In the genomic region with DNA sequence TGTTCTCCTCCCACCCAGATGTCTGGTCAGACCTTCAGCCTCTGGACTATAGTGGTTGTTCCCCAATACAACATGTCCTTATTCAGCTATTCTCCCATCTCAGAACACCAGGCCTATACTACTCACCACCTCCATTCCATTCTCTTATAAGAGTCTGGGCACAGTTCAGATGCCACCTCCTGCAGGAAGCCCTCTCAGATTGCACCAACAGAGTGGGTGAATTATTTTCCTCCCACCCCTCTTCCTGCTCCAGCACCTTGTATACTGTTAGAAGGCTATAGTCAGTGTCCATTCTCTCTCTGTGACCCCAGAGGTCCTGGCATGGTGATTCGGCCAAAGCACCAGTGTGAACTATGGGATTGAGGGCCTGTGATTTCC, we compare ENCODE assay signal across 16 cellular contexts.
A peak's percentile ranks its signal among the peaks of the same experiment; 100 is the strongest.
DNase-seq lines count a peak whose midpoint lies in the region; ATAC-seq and TF ChIP-seq lines count a peak whose summit lies in the region.
"Had no signal": no experiment of that assay in that cellular context is flagged by ENCODE, and none has a peak within 500 bp of the region (broad histone marks: within the 10 kb centered on the region; RNA-seq: fewer than 3 reads in every experiment).

No MANE protein-coding gene starts in this region.

- H3K4me1 ChIP-seq in SJSA1 (replicated peaks), result peaks cover 89% of the 10 kb centered on the region
- H3K4me1 ChIP-seq in mesenchymal stem cell (ENCODE audit: control insufficient read depth, insufficient read depth, low read depth, low read length), result peaks cover 71% of the 10 kb centered on the region
- H3K4me1 ChIP-seq in trophoblast cell (ENCODE audit: control insufficient read depth in 1 of 2, insufficient read depth in 2 of 2, low read length in 2 of 2), result peaks cover 37 to 48% of the 10 kb centered on the region in 2 experiments

- DNase-seq in AG04450 (ENCODE audit: low read depth, low spot score), result no peak
- no peak for DNase-seq in SJSA1 (ENCODE audit: low read depth in 1 of 2, low spot score in 2 of 2)
- no peak for DNase-seq in mesenchymal stem cell
- no peak for DNase-seq in trophoblast cell
- DNase-seq in D341Med (ENCODE audit: low spot score), result no peak
- no peak for DNase-seq in NCI-H1694 (lab: John Stamatoyannopoulos, UW)
- DNase-seq: C1 segment of cervical spinal cord; CD8-positive, alpha-beta memory T cell; KBM-7; NCI-H1105 treated with DMSO at 0.1 percent for 48 hours; NCI-H1694 treated with DMSO at 0.1 percent for 48 hours; NCI-H2107; NCI-H524; NCI-H82 had no signal

- H3K4me2 ChIP-seq in mesenchymal stem cell (ENCODE audit: low read length, poor library complexity, severe bottlenecking), result no peak overlapping the region
- no peak overlapping the region for H3K4me2 ChIP-seq in trophoblast cell (ENCODE audit: low read length)

- H2BK12ac ChIP-seq in mesenchymal stem cell (ENCODE audit: low read length in 2 of 2) (peak overlapping the region; percentile 6 to 12), trophoblast cell (ENCODE audit: low read length) (peak overlapping the region; percentile 38)

- H3K4ac ChIP-seq in mesenchymal stem cell (ENCODE audit: low read depth in 1 of 2, low read length in 2 of 2), result peak overlapping the region in 1 of 2 experiments; percentile 70
- no peak overlapping the region for H3K4ac ChIP-seq in trophoblast cell (ENCODE audit: low read depth, low read length)

- no peak overlapping the region for H2BK5ac ChIP-seq in mesenchymal stem cell (ENCODE audit: low read depth, low read length, poor library complexity, severe bottlenecking)
- H2BK5ac ChIP-seq in trophoblast cell (ENCODE audit: low read depth, low read length, poor library complexity), result no peak overlapping the region

- H2BK15ac ChIP-seq in mesenchymal stem cell (ENCODE audit: low read depth, poor library complexity, severe bottlenecking), result no peak overlapping the region

- H4K8ac ChIP-seq in mesenchymal stem cell (ENCODE audit: low read length), result peak overlapping the region; percentile 22
- H4K8ac ChIP-seq in trophoblast cell (ENCODE audit: low read depth, low read length), result no peak overlapping the region

- WGBS in mesenchymal stem cell, result 100% methylated on average over 1 of the region's 1 CpG
- no CpG with 5 or more reads among the region's 1 CpG for WGBS in trophoblast cell (ENCODE audit: extremely low coverage, insufficient coverage, insufficient read length)

- no peak overlapping the region for H2BK120ac ChIP-seq in mesenchymal stem cell (ENCODE audit: low read depth, low read length)
- no peak overlapping the region for H2BK120ac ChIP-seq in trophoblast cell (ENCODE audit: insufficient read depth, low read length, poor library complexity)

- H3K9me3 ChIP-seq in AG04450 (ENCODE audit: control insufficient read depth, insufficient read depth, low read length) (no peaks in the 10 kb centered on the region), SJSA1 (replicated peaks) (no peaks in the 10 kb centered on the region), mesenchymal stem cell (ENCODE audit: control insufficient read depth, low read length) (no peaks in the 10 kb centered on the region), trophoblast cell (ENCODE audit: insufficient read depth, low read depth, low read length) (peaks cover 3% of the 10 kb centered on the region)

- H3K18ac ChIP-seq in mesenchymal stem cell (ENCODE audit: low read depth in 1 of 2, low read length in 2 of 2) (peak overlapping the region in 1 of 2 experiments; percentile 40), trophoblast cell (ENCODE audit: low read length) (no peak overlapping the region)

- H3K9ac ChIP-seq in mesenchymal stem cell (ENCODE audit: low read length) (peak overlapping the region; percentile 3), trophoblast cell (ENCODE audit: low read length) (no peak overlapping the region)

- peak overlapping the region; percentile 94 for H3K27ac ChIP-seq in AG04450 (ENCODE audit: low read depth, low read length)
- peak overlapping the region; percentile 76 for H3K27ac ChIP-seq in SJSA1
- H3K27ac ChIP-seq in mesenchymal stem cell (ENCODE audit: low read length, poor library complexity, severe bottlenecking), result peak overlapping the region; percentile 36
- H3K27ac ChIP-seq in trophoblast cell (ENCODE audit: low read depth, low read length), result no peak overlapping the region

- H3K23ac ChIP-seq in mesenchymal stem cell (ENCODE audit: low read length in 2 of 2), result no peak overlapping the region
- no peak overlapping the region for H3K23ac ChIP-seq in trophoblast cell (ENCODE audit: low read length)

- H3K27me3 ChIP-seq in AG04450 (ENCODE audit: control insufficient read depth, insufficient read depth, low read length) (no peaks in the 10 kb centered on the region), SJSA1 (replicated peaks) (no peaks in the 10 kb centered on the region), mesenchymal stem cell (ENCODE audit: control insufficient read depth in 1 of 2, insufficient read depth in 1 of 2, low read length in 2 of 2) (no peaks in the 10 kb centered on the region), trophoblast cell (ENCODE audit: insufficient read depth, low read length) (no peaks in the 10 kb centered on the region)

- peaks cover 30% of the 10 kb centered on the region for H3K79me1 ChIP-seq in mesenchymal stem cell (replicated peaks; ENCODE audit: low read length, poor library complexity, severe bottlenecking)
- peaks cover 14% of the 10 kb centered on the region for H3K79me1 ChIP-seq in trophoblast cell (ENCODE audit: low read length)

- no peak overlapping the region for H3K14ac ChIP-seq in mesenchymal stem cell (ENCODE audit: low read length in 2 of 2)
- peak overlapping the region; percentile 17 for H3K14ac ChIP-seq in trophoblast cell (ENCODE audit: low read length)

- peaks cover 47% of the 10 kb centered on the region for H3K36me3 ChIP-seq in SJSA1
- peaks cover 5 to 16% of the 10 kb centered on the region in 2 experiments for H3K36me3 ChIP-seq in mesenchymal stem cell (ENCODE audit: control insufficient read depth in 1 of 2, insufficient read depth in 2 of 2, low read depth in 1 of 2, low read length in 2 of 2)
- H3K36me3 ChIP-seq in trophoblast cell (ENCODE audit: control insufficient read depth in 1 of 2, insufficient read depth in 2 of 2, low read length in 2 of 2), result no peaks in the 10 kb centered on the region

- H4K91ac ChIP-seq in mesenchymal stem cell (ENCODE audit: low read length) (no peak overlapping the region), trophoblast cell (ENCODE audit: low read depth, low read length) (peak overlapping the region; percentile 45)

- no peak for TF ChIP-seq CTCF in AG04450 (IDR thresholded peaks at IDR 0.05; ENCODE audit: low read depth, low read length)

- no peak overlapping the region for H3K4me3 ChIP-seq in AG04450 (ENCODE audit: low read depth, low read length)
- no peak overlapping the region for H3K4me3 ChIP-seq in SJSA1
- no peak overlapping the region for H3K4me3 ChIP-seq in mesenchymal stem cell (ENCODE audit: insufficient read depth in 1 of 2, low read depth in 1 of 2, low read length in 2 of 2)
- H3K4me3 ChIP-seq in trophoblast cell (ENCODE audit: low read depth, low read length), result no peak overlapping the region

- H2AFZ ChIP-seq in mesenchymal stem cell (ENCODE audit: low read depth, low read length) (no peak overlapping the region), trophoblast cell (ENCODE audit: insufficient read depth, low read length, poor library complexity) (peak overlapping the region; percentile 23)

- H3K79me2 ChIP-seq in trophoblast cell (ENCODE audit: control insufficient read depth, insufficient read depth, low read length, poor library complexity), result no peaks in the 10 kb centered on the region

- POLR2A ChIA-PET in AG04450 (lab: Yijun Ruan, JAX), result no interaction called here

- no peak for ATAC-seq in esophagus mucosa
- ATAC-seq in HG02678 (IDR thresholded peaks at IDR 0.05; ENCODE audit: unreplicated experiment), result no peak

- CTCF ChIA-PET in AG04450 (lab: Charles Lee), result interaction anchor here (0.6 to 1.3 kb wide), 3 partner anchors 9 to 245 kb away, joined by 3 to 5 read pairs (median 4); no protein-coding TSS in a partner anchor

- peak overlapping the region; percentile 37 for H2AK5ac ChIP-seq in mesenchymal stem cell (ENCODE audit: low read length, severe bottlenecking)
- H2AK5ac ChIP-seq in trophoblast cell (ENCODE audit: low read length), result no peak overlapping the region

- H4K12ac ChIP-seq in trophoblast cell (ENCODE audit: low read depth, low read length), result no peak overlapping the region
